8 cellular contexts compared by ENCODE assay signal in genomic region chr1:50959913-50960844, GRCh38. TPM values are rescaled to one million over a fixed set of nuclear protein-coding genes. Genes with fewer than 3 reads are reported as not detected.
DNase-seq lines count a peak whose midpoint lies in the region; ATAC-seq and TF ChIP-seq lines count a peak whose summit lies in the region.

FAF1 (minus strand) TSS chr1:50960267; CDS start chr1:50959811, 456 bp downstream.

- H4K12ac ChIP-seq in trophoblast cell (ENCODE audit: low read depth, low read length): peak within 1 kb of the TSS; percentile 71

- H2AK5ac ChIP-seq in trophoblast cell (ENCODE audit: low read length): no peak within 1 kb of the TSS

- 100% methylated on average over 1 of the region's 80 CpGs for WGBS in trophoblast cell (ENCODE audit: extremely low coverage, insufficient coverage, insufficient read length)
- 0% methylated on average over 2 to 59 of the region's 80 CpGs for whole genome bisulfite sequencing in transverse colon (ENCODE audit: low coverage in 1 of 2), 2 donors

- TF ChIP-seq POLR2A in transverse colon (IDR thresholded peaks at IDR 0.05): peak; percentile 95

- peak; percentile 24; the same call in 1 of the 3 replicates for TF ChIP-seq CTCF in GM12872 (IDR thresholded peaks at IDR 0.05; ENCODE audit: insufficient read depth, low read depth, low read length)
- TF ChIP-seq CTCF in transverse colon (IDR thresholded peaks at IDR 0.05): peak; percentile 25 to 76 (median 33)

- peak within 1 kb of the TSS; percentile 63 for H4K91ac ChIP-seq in trophoblast cell (ENCODE audit: low read depth, low read length)

- peak within 1 kb of the TSS; percentile 28 for H3K14ac ChIP-seq in trophoblast cell (ENCODE audit: low read length)

- peak within 1 kb of the TSS; percentile 97 for H2AFZ ChIP-seq in trophoblast cell (ENCODE audit: insufficient read depth, low read length, poor library complexity)

- peak within 1 kb of the TSS; percentile 82 for H3K18ac ChIP-seq in trophoblast cell (ENCODE audit: low read length)

- H3K4ac ChIP-seq in trophoblast cell (ENCODE audit: low read depth, low read length): peak within 1 kb of the TSS; percentile 60

- intact Hi-C loops in cardiac septum (cut with DNase I) (loop anchor here (1.0 to 10.0 kb wide), 3 partner anchors 8 to 1095 kb away; partner anchors contain the start of genes BTF3L4 and TXNDC12), transverse colon (cut with DNase I; ENCODE audit: low total_unique reads) (no loop called here)

- H3K9me3 ChIP-seq in adipocyte (ENCODE audit: control insufficient read depth, low read length): no peaks in the 10 kb centered on the region
- H3K9me3 ChIP-seq in trophoblast cell (ENCODE audit: insufficient read depth, low read depth, low read length): peaks cover 2% of the 10 kb centered on the region
- H3K9me3 ChIP-seq in transverse colon: no peaks in the 10 kb centered on the region

- H3K36me3 ChIP-seq in adipocyte (ENCODE audit: control insufficient read depth, insufficient read depth, low read length, severe bottlenecking) (no peaks in the 10 kb centered on the region), trophoblast cell (ENCODE audit: control insufficient read depth in 1 of 2, insufficient read depth in 2 of 2, low read length in 2 of 2) (no peaks in the 10 kb centered on the region), transverse colon (no peaks in the 10 kb centered on the region)

- H2BK5ac ChIP-seq in trophoblast cell (ENCODE audit: low read depth, low read length, poor library complexity): peak within 1 kb of the TSS; percentile 35

- peak within 1 kb of the TSS; percentile 94 for H3K9ac ChIP-seq in adipocyte (ENCODE audit: low read length)
- peak within 1 kb of the TSS; percentile 71 for H3K9ac ChIP-seq in trophoblast cell (ENCODE audit: low read length)

- in situ Hi-C loops in transverse colon (cut with MboI; ENCODE audit: low pct_ligation_motif_present in 1 of 4, low pct_unique_long_range_greater_than_20kb in 1 of 4, low sequenced_read_pairs in 3 of 4): no loop called here

- H3K79me1 ChIP-seq in trophoblast cell (ENCODE audit: low read length): peaks cover 3% of the 10 kb centered on the region

- H4K8ac ChIP-seq in trophoblast cell (ENCODE audit: low read depth, low read length): peak within 1 kb of the TSS; percentile 91

- peak; percentile 98 for DNase-seq in NCI-H1105 (lab: John Stamatoyannopoulos, UW)
- DNase-seq in SW 1271 (lab: John Stamatoyannopoulos, UW): peak; percentile 84 to 91
- peak; percentile 97 for DNase-seq in adipocyte (ENCODE audit: low read depth)
- DNase-seq in cardiac septum (ENCODE audit: low spot score): peak; percentile 99
- DNase-seq in trophoblast cell: peak; percentile 99 to 100
- peak; percentile 98 for DNase-seq in transverse colon

- ATAC-seq in HG02642 (IDR thresholded peaks at IDR 0.05; ENCODE audit: poor library complexity, unreplicated experiment): peak; percentile 94

- H3K79me2 ChIP-seq in trophoblast cell (ENCODE audit: control insufficient read depth, insufficient read depth, low read length, poor library complexity): peaks cover 2% of the 10 kb centered on the region

- H3K23ac ChIP-seq in trophoblast cell (ENCODE audit: low read length): no peak within 1 kb of the TSS

- H3K4me1 ChIP-seq in adipocyte (ENCODE audit: control insufficient read depth, insufficient read depth, low read length) (peaks cover 5% of the 10 kb centered on the region), trophoblast cell (ENCODE audit: control insufficient read depth in 1 of 2, insufficient read depth in 2 of 2, low read length in 2 of 2) (peaks cover 0 to 1% of the 10 kb centered on the region in 2 experiments), transverse colon (peaks cover 9 to 31% (median 14%) of the 10 kb centered on the region in 4 donors)

- H3K4me3 ChIP-seq in adipocyte (ENCODE audit: low read length) (peak within 1 kb of the TSS; percentile 100), trophoblast cell (ENCODE audit: low read depth, low read length) (peak within 1 kb of the TSS; percentile 99), transverse colon (peak within 1 kb of the TSS; percentile 58 to 82 (median 69))

- no peak within 1 kb of the TSS for H2BK12ac ChIP-seq in trophoblast cell (ENCODE audit: low read length)

- H3K4me2 ChIP-seq in trophoblast cell (ENCODE audit: low read length): peak within 1 kb of the TSS; percentile 95

- H2BK120ac ChIP-seq in trophoblast cell (ENCODE audit: insufficient read depth, low read length, poor library complexity): peak within 1 kb of the TSS; percentile 60

- H3K27ac ChIP-seq in trophoblast cell (ENCODE audit: low read depth, low read length) (peak within 1 kb of the TSS; percentile 66), transverse colon (peak within 1 kb of the TSS; percentile 84 to 97 (median 88))

- TF ChIP-seq EP300 in transverse colon (IDR thresholded peaks at IDR 0.05; ENCODE audit: low read depth): no peak

- H3K27me3 ChIP-seq in adipocyte (replicated peaks; ENCODE audit: control insufficient read depth, insufficient read depth, low read length): no peaks in the 10 kb centered on the region
- H3K27me3 ChIP-seq in trophoblast cell (ENCODE audit: insufficient read depth, low read length): no peaks in the 10 kb centered on the region
- H3K27me3 ChIP-seq in transverse colon: no peaks in the 10 kb centered on the region

RNA-seq across cellular contexts. Expression of gene FAF1, which starts in this region (rescaled TPM):
- total RNA-seq in cardiac septum: 81.0 TPM
- polyA plus RNA-seq in trophoblast cell (2013): 23.3 and 23.5 TPM in 2 replicates
- 10 to 100 TPM; 25.1 to 74.6 (median 37.2) TPM for total RNA-seq in transverse colon

Comparison
In these comparisons a context has a peak if more than half of its experiments do, and no peak if none do; other contexts are left out.
1. Peak in every context shown above with its lines: DNase-seq, ATAC-seq, H3K4me3 ChIP-seq and H3K27ac ChIP-seq.